Comparison of ENCODE assay signal across 32 cellular contexts in the genomic region with DNA sequence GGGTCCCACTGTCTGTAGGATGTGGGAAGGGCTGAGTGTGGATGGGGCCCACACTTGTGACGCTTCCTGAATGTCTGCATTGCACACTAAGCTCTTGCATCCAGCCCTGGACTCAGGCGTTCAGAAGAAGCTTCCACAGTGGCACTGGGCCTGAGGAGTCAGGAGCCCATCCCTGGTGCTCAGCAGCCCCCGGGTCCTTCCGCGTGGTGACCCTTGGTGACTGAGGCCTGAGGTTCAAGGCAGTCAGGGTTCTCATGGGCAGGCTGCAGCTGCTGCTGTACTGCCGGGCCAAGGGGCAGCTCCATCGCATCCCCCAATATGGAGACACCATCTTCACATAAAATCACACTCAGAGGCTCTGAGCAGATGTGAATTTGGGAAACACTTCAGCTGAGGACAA.
"Had no signal": no experiment of that assay in that cellular context is flagged by ENCODE, and none has a peak within 500 bp of the region (broad histone marks: within the 10 kb centered on the region; RNA-seq: fewer than 3 reads in every experiment).

No MANE protein-coding gene starts in this region.

- H3K9me3 Mint-ChIP-seq: activated CD4-positive, alpha-beta memory T cell treated with anti-CD3 and anti-CD28 coated beads for 36 hours; activated CD4-positive, alpha-beta T cell treated with anti-CD3 and anti-CD28 coated beads, Interleukin-2, amount 10 ng/mL, durations not matched to agents 24 days and 14 days; activated naive CD4-positive, alpha-beta T cell treated with anti-CD3 and anti-CD28 coated beads, Interleukin-2, amount 10 ng/mL, durations not matched to agents 7 days and 5 days; activated naive CD4-positive, alpha-beta T cell treated with anti-CD3 and anti-CD28 coated beads, Interleukin-2, amount 50 U/mL, for 72 hours; activated naive CD8-positive, alpha-beta T cell treated with anti-CD3 and anti-CD28 coated beads, Interleukin-2, amount 10 ng/mL, durations not matched to agents 7 days and 5 days; activated T-cell treated with anti-CD3 and anti-CD28 coated beads, Interleukin-2, amount 50 U/mL, for 24 hours; activated T-cell treated with anti-CD3 and anti-CD28 coated beads, Interleukin-2, amount 50 U/mL, for 72 hours; central memory CD8-positive, alpha-beta T cell; effector memory CD8-positive, alpha-beta T cell; T-helper 2 cell treated with Interferon-gamma antibody and Interleukin-4, amounts not matched to agents 5 μg/mL and 100 μg/mL, for 36 hours had no signal

- H3K9me3 ChIP-seq: esophagus muscularis mucosa, gastrocnemius medialis, heart left ventricle had no signal

- H3K4me3 ChIP-seq: esophagus muscularis mucosa, gastrocnemius medialis, heart left ventricle had no signal

- H3K4me1 ChIP-seq: esophagus muscularis mucosa, foreskin keratinocyte, gastrocnemius medialis, heart left ventricle had no signal

- ATAC-seq: activated CD4-positive, alpha-beta T cell treated with anti-CD3 and anti-CD28 coated beads for 36 hours; activated naive CD4-positive, alpha-beta T cell treated with anti-CD3 and anti-CD28 coated beads, Interleukin-2, amount 50 U/mL, for 72 hours; activated T-cell treated with anti-CD3 and anti-CD28 coated beads, Interleukin-2, amount 50 U/mL, for 72 hours; effector memory CD8-positive, alpha-beta T cell; foreskin keratinocyte; gastrocnemius medialis; heart left ventricle; T-helper 17 cell had no signal

- H3K36me3 Mint-ChIP-seq: activated CD4-positive, alpha-beta memory T cell treated with anti-CD3 and anti-CD28 coated beads for 36 hours; activated naive CD4-positive, alpha-beta T cell treated with anti-CD3 and anti-CD28 coated beads, Interleukin-2, amount 10 ng/mL, durations not matched to agents 7 days and 5 days; activated naive CD4-positive, alpha-beta T cell treated with anti-CD3 and anti-CD28 coated beads, Interleukin-2, amount 50 U/mL, for 72 hours; activated naive CD8-positive, alpha-beta T cell treated with anti-CD3 and anti-CD28 coated beads, Interleukin-2, amount 10 ng/mL, durations not matched to agents 7 days and 5 days had no signal

- H3K36me3 ChIP-seq: brain microvascular endothelial cell, esophagus muscularis mucosa, gastrocnemius medialis, heart left ventricle, WERI-Rb-1 had no signal

- H3K27ac Mint-ChIP-seq: activated CD4-positive, alpha-beta memory T cell treated with anti-CD3 and anti-CD28 coated beads for 36 hours; activated CD4-positive, alpha-beta T cell treated with anti-CD3 and anti-CD28 coated beads for 36 hours; activated CD4-positive, alpha-beta T cell treated with anti-CD3 and anti-CD28 coated beads, Interleukin-2, amount 10 ng/mL, durations not matched to agents 24 days and 14 days; activated naive CD4-positive, alpha-beta T cell treated with anti-CD3 and anti-CD28 coated beads, Interleukin-2, amount 10 ng/mL, durations not matched to agents 7 days and 5 days; activated naive CD4-positive, alpha-beta T cell treated with anti-CD3 and anti-CD28 coated beads, Interleukin-2, amount 50 U/mL, for 72 hours; activated naive CD8-positive, alpha-beta T cell treated with anti-CD3 and anti-CD28 coated beads, Interleukin-2, amount 10 ng/mL, durations not matched to agents 7 days and 5 days; activated T-cell treated with anti-CD3 and anti-CD28 coated beads, Interleukin-2, amount 50 U/mL, for 24 hours; activated T-cell treated with anti-CD3 and anti-CD28 coated beads, Interleukin-2, amount 50 U/mL, for 72 hours; effector memory CD8-positive, alpha-beta T cell; T-helper 17 cell; T-helper 2 cell treated with Interferon-gamma antibody and Interleukin-4, amounts not matched to agents 5 μg/mL and 100 μg/mL, for 36 hours had no signal

- H3K4me3 Mint-ChIP-seq: activated CD4-positive, alpha-beta memory T cell treated with anti-CD3 and anti-CD28 coated beads for 36 hours; activated CD4-positive, alpha-beta T cell treated with anti-CD3 and anti-CD28 coated beads for 36 hours; activated CD4-positive, alpha-beta T cell treated with anti-CD3 and anti-CD28 coated beads, Interleukin-2, amount 10 ng/mL, durations not matched to agents 24 days and 14 days; activated naive CD4-positive, alpha-beta T cell treated with anti-CD3 and anti-CD28 coated beads, Interleukin-2, amount 10 ng/mL, durations not matched to agents 7 days and 5 days; activated naive CD8-positive, alpha-beta T cell treated with anti-CD3 and anti-CD28 coated beads, Interleukin-2, amount 10 ng/mL, durations not matched to agents 7 days and 5 days; activated T-cell treated with anti-CD3 and anti-CD28 coated beads, Interleukin-2, amount 50 U/mL, for 24 hours; activated T-cell treated with anti-CD3 and anti-CD28 coated beads, Interleukin-2, amount 50 U/mL, for 72 hours; central memory CD8-positive, alpha-beta T cell; effector memory CD8-positive, alpha-beta T cell; T-helper 17 cell; T-helper 2 cell treated with Interferon-gamma antibody and Interleukin-4, amounts not matched to agents 5 μg/mL and 100 μg/mL, for 36 hours had no signal

- H3K4me1 Mint-ChIP-seq: activated CD4-positive, alpha-beta T cell treated with anti-CD3 and anti-CD28 coated beads for 36 hours; activated CD4-positive, alpha-beta T cell treated with anti-CD3 and anti-CD28 coated beads, Interleukin-2, amount 10 ng/mL, durations not matched to agents 24 days and 14 days; activated naive CD4-positive, alpha-beta T cell treated with anti-CD3 and anti-CD28 coated beads, Interleukin-2, amount 10 ng/mL, durations not matched to agents 7 days and 5 days; activated naive CD8-positive, alpha-beta T cell treated with anti-CD3 and anti-CD28 coated beads, Interleukin-2, amount 10 ng/mL, durations not matched to agents 7 days and 5 days; central memory CD8-positive, alpha-beta T cell; T-helper 17 cell had no signal

- DNase-seq: activated CD4-positive, alpha-beta memory T cell treated with anti-CD3 and anti-CD28 coated beads for 36 hours; activated CD4-positive, alpha-beta T cell treated with anti-CD3 and anti-CD28 coated beads for 36 hours; activated CD4-positive, CD25-positive, alpha-beta regulatory T cell; activated CD4-positive, CD25-positive, alpha-beta regulatory T cell treated with anti-CD3 and anti-CD28 coated beads, Interleukin-2, amount 50 U/mL, for 72 hours; activated CD8-positive, alpha-beta memory T cell treated with anti-CD3 and anti-CD28 coated beads, Interleukin-2, amount 50 U/mL, for 48 hours; activated gamma-delta T cell; activated naive CD4-positive, alpha-beta T cell; activated naive CD4-positive, alpha-beta T cell treated with anti-CD3 and anti-CD28 coated beads, Interleukin-2, amount 10 ng/mL, durations not matched to agents 7 days and 5 days; activated naive CD8-positive, alpha-beta T cell treated with anti-CD3 and anti-CD28 coated beads, Interleukin-2, amount 10 ng/mL, durations not matched to agents 7 days and 5 days; activated T-cell treated with anti-CD3 and anti-CD28 coated beads for 4 hours; activated T-cell treated with anti-CD3 and anti-CD28 coated beads, Interleukin-2, amount 50 U/mL, for 24 hours; activated T-cell treated with anti-CD3 and anti-CD28 coated beads, Interleukin-2, amount 50 U/mL, for 72 hours; anterior cingulate cortex; brain microvascular endothelial cell; cortex of kidney; dermis blood vessel endothelial cell; effector CD4-positive, alpha-beta T cell; effector memory CD8-positive, alpha-beta T cell; erythroblast; foreskin keratinocyte; gastrocnemius medialis; glutamatergic neuron; T-helper 1 cell; T-helper 17 cell; T1000; WERI-Rb-1 had no signal

- H3K27ac ChIP-seq: brain microvascular endothelial cell, esophagus muscularis mucosa, foreskin keratinocyte, gastrocnemius medialis, heart left ventricle, WERI-Rb-1 had no signal
